ENCODE assay signal across 11 cellular contexts in genomic region chr3:77091809-77092208, GRCh38.
"Had no signal": no experiment of that assay in that cellular context is flagged by ENCODE, and none has a peak within 500 bp of the region (broad histone marks: within the 10 kb centered on the region; RNA-seq: fewer than 3 reads in every experiment).

No MANE protein-coding gene starts in this region.

- H3K4me1 ChIP-seq: HAP-1 had no signal

- H3K4me3 ChIP-seq: GM23248, GM23338, HAP-1 had no signal

- FAIRE-seq: H1, H54 had no signal

- DNase-seq: GM23248, GOT3, H7, H9, HCEC 1CT, HFFc6 had no signal

- ATAC-seq: GM23338, HCT116 had no signal

- H3K9me3 ChIP-seq: HAP-1 had no signal

- H3K27ac ChIP-seq: GM23248 had no signal

- H3K4me2 ChIP-seq: GM23338 had no signal

- H3K36me3 ChIP-seq: HAP-1 had no signal
